Comparison of ENCODE assay signal across 8 cellular contexts in the genomic region with DNA sequence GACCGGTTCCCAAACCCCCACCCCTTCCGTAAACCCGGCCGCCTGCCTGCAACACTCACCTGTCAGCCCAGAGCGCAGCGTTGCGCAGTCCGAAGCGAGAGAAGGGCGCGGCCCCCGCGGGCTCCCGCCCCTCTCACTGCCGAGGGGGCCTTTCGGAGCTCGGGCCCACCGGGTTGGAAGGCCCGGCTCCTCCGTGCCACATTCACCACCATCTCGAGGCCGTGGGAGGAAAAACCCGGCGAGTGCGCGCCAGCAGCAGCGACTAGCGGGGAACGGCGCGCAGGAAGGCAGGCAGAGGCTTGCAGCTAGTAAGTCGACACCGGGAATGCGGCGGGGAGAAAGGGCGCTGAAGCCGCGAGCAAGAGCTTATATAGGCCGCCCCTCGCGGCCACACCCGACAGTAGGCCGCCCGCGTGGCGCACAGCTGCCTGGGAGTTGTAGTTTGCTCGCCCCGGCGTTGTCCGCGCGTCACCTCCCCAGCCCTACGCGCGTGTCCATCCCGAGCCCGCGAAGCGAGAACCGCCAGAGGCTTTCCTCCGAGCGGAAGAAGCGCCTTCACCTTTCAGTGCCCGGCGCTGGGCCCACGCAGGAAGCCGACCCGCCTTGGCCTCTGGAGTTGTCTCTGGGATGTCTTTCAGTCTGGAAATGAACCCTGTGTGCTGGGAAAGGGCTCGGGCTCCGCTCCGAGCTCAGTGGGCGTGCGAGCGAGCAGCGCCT. TPM values are rescaled to one million over a fixed set of nuclear protein-coding genes. Genes with fewer than 3 reads are reported as not detected.
A peak's percentile ranks its signal among the peaks of the same experiment; 100 is the strongest.
DNase-seq lines count a peak whose midpoint lies in the region; ATAC-seq and TF ChIP-seq lines count a peak whose summit lies in the region.

No MANE protein-coding gene starts in this region.

- peak overlapping the region; percentile 96 for H3K4me3 ChIP-seq in lower lobe of right lung

- TF ChIP-seq CTCF in lower lobe of right lung (IDR thresholded peaks at IDR 0.05): peak; percentile 16

- intact Hi-C loops in lower lobe of right lung (cut with DNase I): no loop called here

- peaks cover 32% of the 10 kb centered on the region for H3K4me1 ChIP-seq in lower lobe of right lung

- ATAC-seq in GM19351 (IDR thresholded peaks at IDR 0.05; ENCODE audit: unreplicated experiment) (peak; percentile 81), HG03520 (IDR thresholded peaks at IDR 0.05; ENCODE audit: unreplicated experiment) (peak; percentile 75), lower lobe of right lung (peak; percentile 99)

- H3K27ac ChIP-seq in lower lobe of right lung: peak overlapping the region; percentile 91

- no peaks in the 10 kb centered on the region for H3K27me3 ChIP-seq in lower lobe of right lung (ENCODE audit: low read depth)

- no peaks in the 10 kb centered on the region for H3K9me3 ChIP-seq in lower lobe of right lung

- peaks cover 39% of the 10 kb centered on the region for H3K36me3 ChIP-seq in lower lobe of right lung

- DNase-seq in CD1c-positive myeloid dendritic cell (ENCODE audit: extremely low spot score): peak; percentile 98
- DNase-seq in NCI-H69 (lab: John Stamatoyannopoulos, UW): peak; percentile 94
- peak; percentile 94 to 95 for DNase-seq in activated CD4-positive, alpha-beta T cell treated with anti-CD3 and anti-CD28 coated beads, Interleukin-2, amount 50 U/mL, for 48 hours
- peak; percentile 88 to 96 for DNase-seq in dermis microvascular lymphatic vessel endothelial cell (ENCODE audit: low read depth in 2 of 2)
- DNase-seq in lower lobe of right lung: peak; percentile 98
- DNase-seq in stimulated activated CD4-positive, alpha-beta T cell treated with anti-CD3 and anti-CD28 coated beads, TNF-alpha, amount 100 ng/mL, for 1 hour (ENCODE audit: low read depth in 3 of 3, low spot score in 1 of 3): peak; percentile 83 to 91 (median 90)

RNA-seq across cellular contexts. Expression of a gene that starts 10.4 kb away (rescaled TPM):
- total RNA-seq in dermis microvascular lymphatic vessel endothelial cell: 5.6 and 11.4 TPM in 2 replicates
- total RNA-seq in lower lobe of right lung: 7.0 TPM

RNA-seq across cellular contexts. Expression of a gene that starts 28.8 kb away (rescaled TPM):
- total RNA-seq in dermis microvascular lymphatic vessel endothelial cell: 18.8 and 20.7 TPM in 2 replicates
- 26.3 TPM for total RNA-seq in lower lobe of right lung

Comparison
In these comparisons a context has a peak if more than half of its experiments do, and no peak if none do; other contexts are left out.
1. Peak in every context shown above with its lines: DNase-seq, ATAC-seq, H3K4me3 ChIP-seq and H3K27ac ChIP-seq.